In the genomic region with DNA sequence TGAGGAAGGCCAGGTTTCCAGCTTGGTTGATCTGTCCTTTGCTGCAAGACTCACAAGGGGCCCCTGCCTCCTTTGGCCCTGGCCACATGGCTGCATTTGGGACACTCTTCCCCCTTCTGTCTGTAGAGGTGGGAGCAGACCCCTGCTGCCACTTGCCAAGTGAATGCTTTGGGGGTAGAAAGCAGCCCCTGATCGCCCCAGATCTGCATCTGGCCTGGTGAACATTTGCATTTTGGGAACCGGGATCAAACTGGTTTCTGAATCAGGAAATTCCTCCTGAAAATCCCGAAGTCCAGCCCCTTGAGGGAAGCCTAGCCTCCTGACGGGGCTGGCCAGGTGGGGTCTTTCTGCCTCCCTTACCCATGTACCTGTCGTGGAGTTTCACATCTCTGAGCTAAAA, we compare ENCODE assay signal across 12 cellular contexts. TPM values are rescaled to one million over a fixed set of nuclear protein-coding genes. Genes with fewer than 3 reads are reported as not detected.
DNase-seq lines count a peak whose midpoint lies in the region; ATAC-seq and TF ChIP-seq lines count a peak whose summit lies in the region.
"Had no signal": no experiment of that assay in that cellular context is flagged by ENCODE, and none has a peak within 500 bp of the region (broad histone marks: within the 10 kb centered on the region; RNA-seq: fewer than 3 reads in every experiment).

No MANE protein-coding gene starts in this region.

- H2AK5ac ChIP-seq in H9 (ENCODE audit: insufficient read length, low read length): no peak overlapping the region

- TF ChIP-seq CTCF in H9 (conservative IDR thresholded peaks at IDR 0.05) (no peak), mammary epithelial cell (conservative IDR thresholded peaks at IDR 0.05 in 1 of 2, IDR thresholded peaks at IDR 0.05 in 1 of 2; ENCODE audit: extremely low read depth in 1 of 2, insufficient read depth in 1 of 2, low read depth in 1 of 2, low read length in 2 of 2) (no peak), smooth muscle cell (IDR thresholded peaks at IDR 0.05; ENCODE audit: borderline replicate concordance, insufficient read depth, poor library complexity, severe bottlenecking) (no peak)

- H3K36me3 ChIP-seq in mammary epithelial cell (ENCODE audit: insufficient read depth, low read length): peaks cover 5% of the 10 kb centered on the region
- H3K36me3 ChIP-seq in smooth muscle cell (ENCODE audit: low read depth): no peaks in the 10 kb centered on the region

- no peak overlapping the region for H2BK20ac ChIP-seq in H9 (ENCODE audit: low read depth, low read length, poor library complexity, severe bottlenecking)

- in situ Hi-C loops in mammary epithelial cell (cut with MboI; ENCODE audit: low sequenced_read_pairs in 2 of 2): no loop called here

- H3K18ac ChIP-seq in H9 (ENCODE audit: insufficient read length, low read depth, low read length): peak overlapping the region; percentile 18

- no peak overlapping the region for H4K5ac ChIP-seq in H9 (ENCODE audit: insufficient read length, low read depth, low read length)

- no peak overlapping the region for H2BK15ac ChIP-seq in H9 (ENCODE audit: low read depth, low read length)

- no peak overlapping the region for H3T11ph ChIP-seq in H9 (ENCODE audit: low read length)

- no peak overlapping the region for H2BK120ac ChIP-seq in H9 (ENCODE audit: low read depth, low read length, poor library complexity, severe bottlenecking)

- no peak overlapping the region for H3K4me3 ChIP-seq in mammary epithelial cell (replicated peaks in 1 of 3; ENCODE audit: insufficient read depth in 1 of 3, low read depth in 2 of 3, low read length in 3 of 3)
- H3K4me3 ChIP-seq in smooth muscle cell: peak overlapping the region; percentile 34
- H3K4me3 ChIP-seq: adrenal gland had no signal

- H3K14ac ChIP-seq in H9 (ENCODE audit: insufficient read depth, low read length): peak overlapping the region; percentile 52; the same call in 1 of the 2 replicates

- H3K23ac ChIP-seq in H9 (ENCODE audit: insufficient read length, low read depth, low read length): no peak overlapping the region

- no peaks in the 10 kb centered on the region for H4K20me1 ChIP-seq in H9 (ENCODE audit: control insufficient read depth, insufficient read depth, insufficient read length)
- no peaks in the 10 kb centered on the region for H4K20me1 ChIP-seq in mammary epithelial cell (ENCODE audit: insufficient read depth, low read length)
- H4K20me1 ChIP-seq in smooth muscle cell (ENCODE audit: low read depth): no peaks in the 10 kb centered on the region

- H3K4me1 ChIP-seq in H9 (ENCODE audit: insufficient read depth, low read length) (no peaks in the 10 kb centered on the region), mammary epithelial cell (ENCODE audit: insufficient read depth, low read length) (peaks cover 25% of the 10 kb centered on the region), smooth muscle cell (ENCODE audit: low read depth) (peaks cover 29% of the 10 kb centered on the region)
- H3K4me1 ChIP-seq: adrenal gland had no signal

- peak overlapping the region in 2 of 3 experiments; percentile 90 to 94; a peak in 4 of 7 replicates for H3K27ac Mint-ChIP-seq in H9

- H4K8ac ChIP-seq in H9 (replicated peaks; ENCODE audit: insufficient read length, low read depth, low read length): no peak overlapping the region

- H3K9ac ChIP-seq in H9 (ENCODE audit: extremely low read depth, insufficient read length, low read length) (no peak overlapping the region), mammary epithelial cell (ENCODE audit: insufficient read depth, low read length) (peak overlapping the region; percentile 24), smooth muscle cell (ENCODE audit: low read depth) (no peak overlapping the region)

- ATAC-seq in left colon (peak; percentile 16), GM18861 (IDR thresholded peaks at IDR 0.05; ENCODE audit: unreplicated experiment) (no peak)
- ATAC-seq: HepG2 had no signal

- peaks cover 24 to 51% of the 10 kb centered on the region in 2 experiments for H3K4me1 Mint-ChIP-seq in H9

- WGBS in H9 (ENCODE audit: extremely low coverage, insufficient read length, low lambda C conversion rate): no CpG with 5 or more reads among the region's 5 CpGs
- WGBS in mammary epithelial cell (ENCODE audit: low coverage, missing lambda C conversion rate): 44% methylated on average over 3 of the region's 5 CpGs
- WGBS in smooth muscle cell (ENCODE audit: low lambda C conversion rate): 20% methylated on average over 5 of the region's 5 CpGs

- DNase-seq in H9: peak; percentile 53
- DNase-seq in mammary epithelial cell: no peak
- no peak for DNase-seq in left colon
- DNase-seq in smooth muscle cell (lab: John Stamatoyannopoulos, UW; ENCODE audit: unreplicated experiment): no peak
- no peak for DNase-seq in cerebellar nuclear complex (lab: John Stamatoyannopoulos, UW)
- no peak for DNase-seq in T-helper 9 cell
- DNase-seq in AG20443 (ENCODE audit: low spot score): no peak
- DNase-seq: activated CD8-positive, alpha-beta memory T cell treated with anti-CD3 and anti-CD28 coated beads, Interleukin-2, amount 50 U/mL, for 4 hours had no signal

- no peaks in the 10 kb centered on the region for H3F3A ChIP-seq in smooth muscle cell (ENCODE audit: low read depth)

- no peaks in the 10 kb centered on the region for H3K79me1 ChIP-seq in H9 (ENCODE audit: insufficient read depth, low read depth, low read length, poor library complexity, severe bottlenecking)

- H3K9me3 ChIP-seq in H9 (ENCODE audit: control insufficient read depth, low read depth, low read length) (no peaks in the 10 kb centered on the region), mammary epithelial cell (replicated peaks; ENCODE audit: insufficient read depth, low read length) (no peaks in the 10 kb centered on the region), smooth muscle cell (replicated peaks; ENCODE audit: low read depth) (no peaks in the 10 kb centered on the region)
- H3K9me3 ChIP-seq: adrenal gland had no signal

- H3K23me2 ChIP-seq in H9 (ENCODE audit: insufficient read length, low read depth, low read length, poor library complexity, severe bottlenecking): peaks cover 20% of the 10 kb centered on the region

- no peak overlapping the region for H3K56ac ChIP-seq in H9 (ENCODE audit: insufficient read length, low read depth, low read length)

- H2BK12ac ChIP-seq in H9 (ENCODE audit: insufficient read length, low read depth, low read length): no peak overlapping the region

- H3K27ac ChIP-seq in H9 (ENCODE audit: insufficient read length, low read depth, low read length) (no peak overlapping the region), mammary epithelial cell (ENCODE audit: insufficient read depth, low read depth, low read length) (no peak overlapping the region), smooth muscle cell (ENCODE audit: low read depth) (no peak overlapping the region)

- CTCF ChIA-PET in mammary epithelial cell (lab: Charles Lee; ENCODE audit: low non-redundant PET): no interaction called here

- H3K36me3 Mint-ChIP-seq in H9 (ENCODE audit: insufficient read depth in 1 of 3, low read depth in 3 of 3): peaks cover 0 to 12% (median 10%) of the 10 kb centered on the region in 3 experiments; a peak in 3 of 7 replicates

- BruUV-seq in mammary epithelial cell (replicated peaks; lab: Mats Ljungman, UMichigan): no TSS peak

- H3K27me3 ChIP-seq in H9 (ENCODE audit: insufficient read depth, low read length) (no peaks in the 10 kb centered on the region), mammary epithelial cell (ENCODE audit: insufficient read depth, low read length) (no peaks in the 10 kb centered on the region), smooth muscle cell (ENCODE audit: low read depth) (peaks cover 33% of the 10 kb centered on the region)

- peaks cover 24% of the 10 kb centered on the region for H3K27me3 Mint-ChIP-seq in H9 (ENCODE audit: low read depth)

- intact Hi-C loops in mammary epithelial cell (cut with micrococcal nuclease): no loop called here
- intact Hi-C loops in left colon (cut with DNase I, micrococcal nuclease): no loop called here

- no peaks in the 10 kb centered on the region for H3K79me2 ChIP-seq in H9 (ENCODE audit: insufficient read depth, low read length)
- H3K79me2 ChIP-seq in mammary epithelial cell (ENCODE audit: insufficient read depth, low read length): no peaks in the 10 kb centered on the region
- no peaks in the 10 kb centered on the region for H3K79me2 ChIP-seq in smooth muscle cell (ENCODE audit: low read depth)

- no peak overlapping the region for H2BK5ac ChIP-seq in H9 (ENCODE audit: insufficient read length, low read length)

- H3K4me2 ChIP-seq in H9 (ENCODE audit: insufficient read depth, insufficient read length, low read length) (peak overlapping the region; percentile 81), mammary epithelial cell (ENCODE audit: insufficient read depth, low read depth, low read length) (peak overlapping the region; percentile 76), smooth muscle cell (peak overlapping the region; percentile 79)

- no peak overlapping the region for H3K4ac ChIP-seq in H9 (ENCODE audit: low read depth, low read length)

- no peak overlapping the region for H4K91ac ChIP-seq in H9 (ENCODE audit: insufficient read length, low read depth, low read length)

- dilution Hi-C loops in mammary epithelial cell (cut with HindIII; ENCODE audit: low sequenced_read_pairs): no loop called here

- peak overlapping the region; percentile 53 to 82 for H3K4me3 Mint-ChIP-seq in H9

- H2AFZ ChIP-seq in H9 (ENCODE audit: low read length) (no peak overlapping the region), mammary epithelial cell (ENCODE audit: low read depth, low read length) (peak overlapping the region; percentile 71), smooth muscle cell (ENCODE audit: low read depth) (no peak overlapping the region)

- H3K9me3 Mint-ChIP-seq in H9: no peaks in the 10 kb centered on the region

RNA-seq across cellular contexts. Expression of gene DPF1, which starts 14.9 kb away (rescaled TPM):
- 12.0 and 13.1 TPM in 2 replicates for total RNA-seq in H9 (2021)
- 1 to 10 TPM; 3.0 to 6.2 TPM for total RNA-seq in mammary epithelial cell
- 1.6 TPM for polyA plus RNA-seq in mammary epithelial cell
- not detected for polyA minus RNA-seq in mammary epithelial cell
- total RNA-seq in left colon: not detected
- total RNA-seq in smooth muscle cell: 0.27 TPM in 1 of 2 replicates, not detected in the other
- polyA plus RNA-seq in smooth muscle cell: 2.4 and 3.1 TPM in 2 replicates

RNA-seq across cellular contexts. Expression of gene PPP1R14A, which starts 47.0 kb away (rescaled TPM):
- 18.3 and 19.6 TPM in 2 replicates for total RNA-seq in H9 (2021)
- total RNA-seq in mammary epithelial cell: 10 to 100 TPM in 1 of 2 donors, 1 to 10 TPM in 1; 4.2 to 10.2 TPM
- polyA plus RNA-seq in mammary epithelial cell: 3.4 TPM
- polyA minus RNA-seq in mammary epithelial cell: not detected
- total RNA-seq in left colon: 10 to 100 TPM in 1 of 2 donors, 1 to 10 TPM in 1; 7.1 to 38.3 TPM
- total RNA-seq in smooth muscle cell: 4.0 and 8.1 TPM in 2 replicates
- 88.4 and 89.7 TPM in 2 replicates for polyA plus RNA-seq in smooth muscle cell
- total RNA-seq: HepG2, myocyte had no signal
- polyA plus RNA-seq: HepG2 had no signal

RNA-seq across cellular contexts. Expression of gene SPINT2, which starts 55.2 kb away (rescaled TPM):
- total RNA-seq in H9 (2021): 283 and 287 TPM in 2 replicates
- total RNA-seq in mammary epithelial cell: 100 to 1,000 TPM; 775 to 871 TPM
- polyA plus RNA-seq in mammary epithelial cell: 333 TPM
- polyA minus RNA-seq in mammary epithelial cell: 334 TPM
- 100 to 1,000 TPM; 852 to 964 TPM for total RNA-seq in left colon
- 153 and 157 TPM in 2 replicates for total RNA-seq in smooth muscle cell
- polyA plus RNA-seq in smooth muscle cell: 201 and 453 TPM in 2 replicates
